8 cellular contexts compared by ENCODE assay signal in genomic region chr6:62285612-62286469, GRCh38. TPM values are rescaled to one million over a fixed set of nuclear protein-coding genes. Genes with fewer than 3 reads are reported as not detected.
DNase-seq lines count a peak whose midpoint lies in the region; ATAC-seq lines count a peak whose summit lies in the region.

TSS of gene KHDRBS2 (minus strand) at chr6:62286225.

- intact Hi-C loops in head of caudate nucleus (cut with DNase I), result no loop called here

- no peaks in the 10 kb centered on the region for H3K36me3 ChIP-seq in MG63
- H3K36me3 ChIP-seq in neuron (ENCODE audit: insufficient read depth, low read length), result no peaks in the 10 kb centered on the region

- H3K4me3 ChIP-seq in MG63 (no peak within 1 kb of the TSS), neuron (ENCODE audit: low read length) (peak within 1 kb of the TSS; percentile 68)

- ATAC-seq in GM18508 (IDR thresholded peaks at IDR 0.05; ENCODE audit: insufficient read depth, unreplicated experiment), result peak; percentile 100

- H3K27me3 ChIP-seq in MG63 (0 out of 2 replicates have a peak, but pooled peaks cover 5% of the 10 kb centered on the region), neuron (ENCODE audit: insufficient read depth, low read length) (peaks cover 5% of the 10 kb centered on the region)

- H3K9me3 ChIP-seq in MG63 (no peaks in the 10 kb centered on the region), neuron (ENCODE audit: low read length) (no peaks in the 10 kb centered on the region)

- H3K4me1 ChIP-seq in neuron (ENCODE audit: insufficient read depth, low read length), result peaks cover 12% of the 10 kb centered on the region

- DNase-seq in H4 (ENCODE audit: low spot score) (peak; percentile 33), MG63 (peak; percentile 48), UCSD-AML1 (lab: John Stamatoyannopoulos, UW; ENCODE audit: unreplicated experiment) (peak; percentile 87), head of caudate nucleus (peak; percentile 83 to 99 (median 95)), NCI-H1694 (lab: John Stamatoyannopoulos, UW) (no peak), LoVo (ENCODE audit: low spot score) (no peak)

- H2AFZ ChIP-seq in neuron (ENCODE audit: low read depth, low read length), result peak within 1 kb of the TSS; percentile 87

RNA-seq across cellular contexts. Expression of gene KHDRBS2, which starts in this region (rescaled TPM):
- total RNA-seq in H4 (2014; rRNA removed; shearing (Covaris generic)), result not detected in 2 replicates
- not detected in 2 replicates for total RNA-seq in MG63 (2014; rRNA removed; shearing (Covaris generic); ENCODE audit: low replicate concordance)

Comparison
In these comparisons a context has a peak if more than half of its experiments do, and no peak if none do; other contexts are left out.
1. Peak in DNase-seq in H4; RNA of the gene not detected or under 1 TPM.
2. Peak in DNase-seq in MG63; RNA of the gene not detected or under 1 TPM.
3. DNase-seq: peak in UCSD-AML1 (single experiment) and head of caudate nucleus (42 of 42); none in NCI-H1694 (single experiment) and LoVo (single experiment).